12 cellular contexts compared by ENCODE assay signal in genomic region chr6:47630587-47630986, GRCh38.
DNase-seq lines count a peak whose midpoint lies in the region; FAIRE-seq and TF ChIP-seq lines count a peak whose summit lies in the region.
"Had no signal": no experiment of that assay in that cellular context is flagged by ENCODE, and none has a peak within 500 bp of the region (broad histone marks: within the 10 kb centered on the region; RNA-seq: fewer than 3 reads in every experiment).

No MANE protein-coding gene starts in this region.

- H3K4me1 ChIP-seq in hepatocyte (ENCODE audit: insufficient read depth) (peaks cover 18% of the 10 kb centered on the region), smooth muscle cell (ENCODE audit: low read depth) (peaks cover 11% of the 10 kb centered on the region)
- H3K4me1 ChIP-seq: BLaER1 treated with 17β-estradiol and CSF1 and Interleukin-3, amounts not matched to agents 10 nM and 100 nM had no signal

- DNase-seq in NCI-H82 (lab: John Stamatoyannopoulos, UW), result peak; percentile 20
- DNase-seq in NCI-H82 treated with DMSO at 0.1 percent for 48 hours (lab: John Stamatoyannopoulos, UW; ENCODE audit: unreplicated experiment), result no peak
- DNase-seq in OCI-M1 (lab: John Stamatoyannopoulos, UW), result peak; percentile 29
- DNase-seq in hepatocyte (ENCODE audit: low spot score), result peak; percentile 15
- no peak for DNase-seq in NCI-H345 treated with DMSO at 0.1 percent for 48 hours (lab: John Stamatoyannopoulos, UW; ENCODE audit: unreplicated experiment)
- DNase-seq in DMS 273 treated with DMSO at 0.1 percent for 48 hours (lab: John Stamatoyannopoulos, UW), result no peak
- no peak for DNase-seq in urothelium cell line (ENCODE audit: low spot score)
- DNase-seq in smooth muscle cell (lab: John Stamatoyannopoulos, UW; ENCODE audit: unreplicated experiment), result no peak
- DNase-seq: GOT3, H9 had no signal

- no peak overlapping the region for H3K4me3 ChIP-seq in hepatocyte
- no peak overlapping the region for H3K4me3 ChIP-seq in smooth muscle cell
- H3K4me3 ChIP-seq: BLaER1 treated with 17β-estradiol and CSF1 and Interleukin-3, amounts not matched to agents 10 nM and 100 nM had no signal

- WGBS in hepatocyte (ENCODE audit: low lambda C conversion rate, missing lambda C conversion rate), result 55% methylated on average over 3 of the region's 3 CpGs
- 86% methylated on average over 3 of the region's 3 CpGs for WGBS in smooth muscle cell (ENCODE audit: low lambda C conversion rate)

- H3K79me2 ChIP-seq in hepatocyte (no peaks in the 10 kb centered on the region), smooth muscle cell (ENCODE audit: low read depth) (no peaks in the 10 kb centered on the region)

- peaks cover 23% of the 10 kb centered on the region for H3F3A ChIP-seq in smooth muscle cell (ENCODE audit: low read depth)

- no peak overlapping the region for H3K4me2 ChIP-seq in hepatocyte
- H3K4me2 ChIP-seq in smooth muscle cell, result no peak overlapping the region
- H3K4me2 ChIP-seq: BLaER1 treated with 17β-estradiol and CSF1 and Interleukin-3, amounts not matched to agents 10 nM and 100 nM had no signal

- H3K9me3 ChIP-seq in hepatocyte (ENCODE audit: low read depth) (no peaks in the 10 kb centered on the region), smooth muscle cell (replicated peaks; ENCODE audit: low read depth) (no peaks in the 10 kb centered on the region)
- H3K9me3 ChIP-seq: BLaER1 treated with 17β-estradiol and CSF1 and Interleukin-3, amounts not matched to agents 10 nM and 100 nM had no signal

- FAIRE-seq in urothelium cell line (lab: Jason Lieb, UNC), result no peak
- FAIRE-seq: GM12892 had no signal

- H3K27me3 ChIP-seq in hepatocyte (no peaks in the 10 kb centered on the region), smooth muscle cell (ENCODE audit: low read depth) (no peaks in the 10 kb centered on the region)
- H3K27me3 ChIP-seq: BLaER1 treated with 17β-estradiol and CSF1 and Interleukin-3, amounts not matched to agents 10 nM and 100 nM had no signal

- no peaks in the 10 kb centered on the region for H4K20me1 ChIP-seq in hepatocyte (ENCODE audit: insufficient read depth, poor library complexity, severe bottlenecking)
- no peaks in the 10 kb centered on the region for H4K20me1 ChIP-seq in smooth muscle cell (ENCODE audit: low read depth)
- H4K20me1 ChIP-seq: BLaER1 treated with 17β-estradiol and CSF1 and Interleukin-3, amounts not matched to agents 10 nM and 100 nM had no signal

- H3K9me2 ChIP-seq in hepatocyte (replicated peaks; ENCODE audit: insufficient read depth), result no peaks in the 10 kb centered on the region

- TF ChIP-seq CTCF in hepatocyte (IDR thresholded peaks at IDR 0.05; ENCODE audit: poor library complexity), result no peak
- TF ChIP-seq CTCF in smooth muscle cell (IDR thresholded peaks at IDR 0.05; ENCODE audit: borderline replicate concordance, insufficient read depth, poor library complexity, severe bottlenecking), result no peak

- no peak overlapping the region for H3K9ac ChIP-seq in smooth muscle cell (ENCODE audit: low read depth)

- H2AFZ ChIP-seq in hepatocyte (no peak overlapping the region), smooth muscle cell (ENCODE audit: low read depth) (no peak overlapping the region)

- no peaks in the 10 kb centered on the region for H3K36me3 ChIP-seq in hepatocyte (replicated peaks; ENCODE audit: insufficient read depth, low read depth)
- no peaks in the 10 kb centered on the region for H3K36me3 ChIP-seq in smooth muscle cell (ENCODE audit: low read depth)

- peak overlapping the region; percentile 6 for H3K27ac ChIP-seq in hepatocyte
- no peak overlapping the region for H3K27ac ChIP-seq in smooth muscle cell (ENCODE audit: low read depth)
- H3K27ac ChIP-seq: BLaER1 treated with 17β-estradiol and CSF1 and Interleukin-3, amounts not matched to agents 10 nM and 100 nM had no signal

Comparison
In these comparisons a context has a peak if more than half of its experiments do, and no peak if none do; other contexts are left out.
1. DNase-seq: peak in NCI-H82 (single experiment), OCI-M1 (single experiment) and hepatocyte (single experiment); none in NCI-H82 treated with DMSO at 0.1 percent for 48 hours (single experiment), NCI-H345 treated with DMSO at 0.1 percent for 48 hours (single experiment), DMS 273 treated with DMSO at 0.1 percent for 48 hours (single experiment), urothelium cell line (single experiment) and smooth muscle cell (single experiment).